In genomic region chr1:97461782-97462181, GRCh38 we compare ENCODE assay signal across 9 cellular contexts.
DNase-seq lines count a peak whose midpoint lies in the region; ATAC-seq and TF ChIP-seq lines count a peak whose summit lies in the region.
"Had no signal": no experiment of that assay in that cellular context is flagged by ENCODE, and none has a peak within 500 bp of the region (broad histone marks: within the 10 kb centered on the region; RNA-seq: fewer than 3 reads in every experiment).

No MANE protein-coding gene starts in this region.

- peaks cover 0 to 24% (median 0%) of the 10 kb centered on the region in 6 donors for H3K36me3 ChIP-seq in spleen
- no peaks in the 10 kb centered on the region for H3K36me3 ChIP-seq in H7 (replicated peaks; ENCODE audit: control insufficient read depth, insufficient read depth, low read length)

- H3K27me3 ChIP-seq in spleen (replicated peaks in 1 of 7) (no peaks in the 10 kb centered on the region), H7 (ENCODE audit: control insufficient read depth, insufficient read depth, low read length) (no peaks in the 10 kb centered on the region)

- H3K27ac ChIP-seq in angular gyrus (ENCODE audit: low read depth, low read length) (peak overlapping the region; percentile 44), spleen (no peak overlapping the region)

- peaks cover 0 to 17% (median 10%) of the 10 kb centered on the region in 8 donors for H3K9me3 ChIP-seq in spleen

- TF ChIP-seq POLR2A in spleen (IDR thresholded peaks at IDR 0.05) = no peak

- H3K4me3 ChIP-seq in spleen (no peak overlapping the region), H7 (ENCODE audit: insufficient read depth, low read depth, low read length) (no peak overlapping the region)

- ATAC-seq in GM18502 (IDR thresholded peaks at IDR 0.05; ENCODE audit: poor library complexity, unreplicated experiment) = peak; percentile 90
- ATAC-seq in GM21367 (IDR thresholded peaks at IDR 0.05; ENCODE audit: unreplicated experiment) = peak; percentile 94
- peak; percentile 94 for ATAC-seq in HG03135 (IDR thresholded peaks at IDR 0.05; ENCODE audit: unreplicated experiment)
- no peak for ATAC-seq in left lobe of liver

- intact Hi-C loops in spleen (cut with DNase I; ENCODE audit: low total_unique reads) = no loop called here

- no peak for DNase-seq in left lobe of liver (ENCODE audit: low spot score)
- no peak for DNase-seq in spleen
- DNase-seq in H7 = no peak
- no peak for DNase-seq in NCI-H2029 treated with DMSO at 0.1 percent for 48 hours (lab: John Stamatoyannopoulos, UW)
- DNase-seq: DND-41 had no signal

- H3K4me1 ChIP-seq in spleen = peaks cover 0 to 17% (median 9%) of the 10 kb centered on the region in 6 donors

- TF ChIP-seq CTCF in spleen (IDR thresholded peaks at IDR 0.05 in 8 of 11, conservative IDR thresholded peaks at IDR 0.05 in 3 of 11) = no peak
